17 cellular contexts compared by ENCODE assay signal in the genomic region with DNA sequence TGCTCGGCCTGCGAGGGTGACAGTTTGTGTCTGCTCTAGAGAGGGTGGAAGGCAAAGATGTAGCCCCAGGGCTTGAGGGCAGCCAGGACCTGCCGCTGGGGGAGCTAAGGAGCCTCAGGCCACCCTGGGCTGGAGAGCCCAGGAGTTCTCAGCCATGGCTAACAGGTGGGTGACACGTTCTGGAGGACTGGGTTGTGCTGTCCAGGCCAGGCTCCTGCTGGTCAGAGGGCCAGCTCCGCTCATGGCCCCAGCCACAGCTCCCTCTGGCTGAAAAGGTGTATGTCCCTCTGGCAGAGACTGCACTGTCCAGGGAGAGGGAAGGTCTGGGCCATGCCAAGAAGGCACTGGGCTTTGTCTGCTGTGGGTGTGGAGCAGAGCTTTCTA. TPM values are rescaled to one million over a fixed set of nuclear protein-coding genes. Genes with fewer than 3 reads are reported as not detected.
DNase-seq lines count a peak whose midpoint lies in the region; FAIRE-seq and TF ChIP-seq lines count a peak whose summit lies in the region.
"Had no signal": no experiment of that assay in that cellular context is flagged by ENCODE, and none has a peak within 500 bp of the region (broad histone marks: within the 10 kb centered on the region; RNA-seq: fewer than 3 reads in every experiment).

No MANE protein-coding gene starts in this region.

- H3K4me1 ChIP-seq in CD8-positive, alpha-beta memory T cell (ENCODE audit: insufficient read depth, low read length): no peaks in the 10 kb centered on the region

- POLR2A ChIA-PET in CD8-positive, alpha-beta memory T cell (lab: Charles Lee): no interaction called here

- CTCF ChIA-PET in CD8-positive, alpha-beta memory T cell (lab: Charles Lee): no interaction called here

- FAIRE-seq in D721Med (lab: Jason Lieb, UNC) (no peak), frontal cortex (lab: Jason Lieb, UNC) (no peak)
- FAIRE-seq: GM12892, keratinocyte had no signal

- no peaks in the 10 kb centered on the region for H3K36me3 ChIP-seq in CD8-positive, alpha-beta memory T cell (ENCODE audit: insufficient read depth, low read length)

- H3K36me3 Mint-ChIP-seq in CD8-positive, alpha-beta memory T cell: peaks cover 0 to 4% (median 0%) of the 10 kb centered on the region in 3 donors

- H3K4me3 Mint-ChIP-seq in CD8-positive, alpha-beta memory T cell: no peak overlapping the region
- H3K4me3 Mint-ChIP-seq: activated B cell treated with CpG ODN at 0.5 μM for 24 hours; dendritic cell treated with granulocyte-macrophage colony-stimulating factor and Interleukin-4, amounts not matched to agents 40 ng/mL and 50 ng/mL, for 4 days had no signal

- no peaks in the 10 kb centered on the region for H3K4me1 Mint-ChIP-seq in CD8-positive, alpha-beta memory T cell
- H3K4me1 Mint-ChIP-seq: activated B cell treated with CpG ODN at 0.5 μM for 24 hours had no signal

- TF ChIP-seq CTCF in D721Med (IDR thresholded peaks at IDR 0.05; ENCODE audit: insufficient read depth, missing control alignments) (peak; percentile 10), HL-60 (IDR thresholded peaks at IDR 0.05; ENCODE audit: insufficient read depth, low read length) (no peak), fibroblast of mammary gland (conservative IDR thresholded peaks at IDR 0.05; ENCODE audit: control insufficient read depth, insufficient read depth, low read depth, low read length) (peak; percentile 8), retinal pigment epithelial cell (conservative IDR thresholded peaks at IDR 0.05; ENCODE audit: low read depth, low read length) (peak; percentile 25)

- H3K9me3 Mint-ChIP-seq in CD8-positive, alpha-beta memory T cell: no peaks in the 10 kb centered on the region
- H3K9me3 Mint-ChIP-seq: activated B cell treated with CpG ODN at 0.5 μM for 24 hours had no signal

- H3K27me3 Mint-ChIP-seq in CD8-positive, alpha-beta memory T cell: no peaks in the 10 kb centered on the region
- H3K27me3 Mint-ChIP-seq: activated B cell treated with CpG ODN at 0.5 μM for 24 hours; dendritic cell treated with granulocyte-macrophage colony-stimulating factor and Interleukin-4, amounts not matched to agents 40 ng/mL and 50 ng/mL, for 4 days had no signal

- no peaks in the 10 kb centered on the region for H3K27me3 ChIP-seq in HL-60 (ENCODE audit: insufficient read depth, poor library complexity, severe bottlenecking)
- no peaks in the 10 kb centered on the region for H3K27me3 ChIP-seq in CD8-positive, alpha-beta memory T cell (ENCODE audit: insufficient read depth, low read length, poor library complexity, severe bottlenecking)
- H3K27me3 ChIP-seq: testis had no signal

- H3K27ac ChIP-seq in HL-60 (replicated peaks): peak overlapping the region; percentile 42
- H3K27ac ChIP-seq in CD8-positive, alpha-beta memory T cell (ENCODE audit: low read depth, low read length): no peak overlapping the region
- H3K27ac ChIP-seq: testis had no signal

- no peaks in the 10 kb centered on the region for H3K9me3 ChIP-seq in CD8-positive, alpha-beta memory T cell (ENCODE audit: low read length)
- H3K9me3 ChIP-seq: testis had no signal

- no peak overlapping the region for H3K27ac Mint-ChIP-seq in CD8-positive, alpha-beta memory T cell
- H3K27ac Mint-ChIP-seq: activated B cell treated with CpG ODN at 0.5 μM for 24 hours; dendritic cell treated with granulocyte-macrophage colony-stimulating factor and Interleukin-4, amounts not matched to agents 40 ng/mL and 50 ng/mL, for 4 days had no signal

- no peak for DNase-seq in D721Med (ENCODE audit: insufficient read length, low spot score)
- no peak for DNase-seq in HL-60 (ENCODE audit: low read depth in 1 of 2, low spot score in 1 of 2)
- no peak for DNase-seq in fibroblast of mammary gland (ENCODE audit: low read depth)
- no peak for DNase-seq in retinal pigment epithelial cell (ENCODE audit: low read depth)
- no peak for DNase-seq in frontal cortex (ENCODE audit: low spot score in 2 of 2)
- no peak for DNase-seq in amygdala (lab: John Stamatoyannopoulos, UW)
- DNase-seq in CD8-positive, alpha-beta memory T cell: no peak
- DNase-seq: activated B cell treated with CpG ODN at 0.5 μM for 24 hours, amniotic stem cell, H7, NCI-H1105, NCI-H510A, SHP77 treated with DMSO at 0.1 percent for 48 hours, testis had no signal

- no peak overlapping the region for H3K4me3 ChIP-seq in HL-60 (replicated peaks; ENCODE audit: insufficient read depth, low read length)
- H3K4me3 ChIP-seq in fibroblast of mammary gland (ENCODE audit: control insufficient read depth, low read depth, low read length): no peak overlapping the region
- no peak overlapping the region for H3K4me3 ChIP-seq in retinal pigment epithelial cell (ENCODE audit: low read length)
- H3K4me3 ChIP-seq in CD8-positive, alpha-beta memory T cell (ENCODE audit: low read length): no peak overlapping the region
- H3K4me3 ChIP-seq: testis had no signal

RNA-seq across cellular contexts. Expression of a gene that starts 19.2 kb away (rescaled TPM):
- total RNA-seq in frontal cortex: 15.1 TPM
- 10 to 100 TPM; 32.3 to 33.5 TPM for total RNA-seq in CD8-positive, alpha-beta memory T cell
- polyA plus RNA-seq in CD8-positive, alpha-beta memory T cell: 22.9 TPM

RNA-seq across cellular contexts. Expression of a gene that starts 48.6 kb away (rescaled TPM):
- 39.9 TPM for total RNA-seq in frontal cortex
- total RNA-seq in CD8-positive, alpha-beta memory T cell: 10 to 100 TPM; 37.3 to 39.6 TPM
- 32.5 TPM for polyA plus RNA-seq in CD8-positive, alpha-beta memory T cell
